In genomic region chr5:76477576-76477975, GRCh38 we compare ENCODE assay signal across 19 cellular contexts.
DNase-seq lines count a peak whose midpoint lies in the region; TF ChIP-seq lines count a peak whose summit lies in the region.
"Had no signal": no experiment of that assay in that cellular context is flagged by ENCODE, and none has a peak within 500 bp of the region (broad histone marks: within the 10 kb centered on the region; RNA-seq: fewer than 3 reads in every experiment).

No MANE protein-coding gene starts in this region.

- no peaks in the 10 kb centered on the region for H3K27me3 Mint-ChIP-seq in activated CD4-positive, alpha-beta memory T cell treated with anti-CD3 and anti-CD28 coated beads for 36 hours
- H3K27me3 Mint-ChIP-seq: CD4-positive, CD25-positive, alpha-beta regulatory T cell had no signal

- no peak overlapping the region for H3K27ac Mint-ChIP-seq in activated CD4-positive, alpha-beta memory T cell treated with anti-CD3 and anti-CD28 coated beads for 36 hours
- H3K27ac Mint-ChIP-seq: CD4-positive, CD25-positive, alpha-beta regulatory T cell; CD8-positive, alpha-beta T cell had no signal

- no peaks in the 10 kb centered on the region for H3K27me3 ChIP-seq in mucosa of rectum (ENCODE audit: control insufficient read depth in 2 of 2, insufficient read depth in 2 of 2, low read length in 2 of 2)
- no peaks in the 10 kb centered on the region for H3K27me3 ChIP-seq in transverse colon
- H3K27me3 ChIP-seq: BLaER1 had no signal

- peaks cover 9% of the 10 kb centered on the region for H3K4me1 ChIP-seq in HEK293 (ENCODE audit: control insufficient read depth, insufficient read depth, low read length)
- H3K4me1 ChIP-seq in mucosa of rectum (ENCODE audit: control insufficient read depth in 2 of 2, insufficient read depth in 2 of 2, low read length in 2 of 2): peaks cover 29 to 61% of the 10 kb centered on the region in 2 donors
- peaks cover 23 to 74% (median 38%) of the 10 kb centered on the region in 4 donors for H3K4me1 ChIP-seq in transverse colon
- H3K4me1 ChIP-seq: HAP-1 had no signal

- no peak overlapping the region for H3K9ac ChIP-seq in mucosa of rectum (ENCODE audit: low read depth in 1 of 2, low read length in 2 of 2)
- H3K9ac ChIP-seq: BLaER1 had no signal

- CTCF ChIA-PET in HEK293 (lab: Yijun Ruan, JAX): interaction anchor here (0.6 kb wide), 1 partner anchor 25 kb away, joined by 6 read pairs; no protein-coding TSS in a partner anchor
- CTCF ChIA-PET in activated CD4-positive, alpha-beta memory T cell treated with anti-CD3 and anti-CD28 coated beads for 36 hours (lab: Charles Lee): interaction anchor here (0.6 kb wide), 1 partner anchor 760 kb away, joined by 6 read pairs; the partner anchor contains the start of gene POC5

- TF ChIP-seq POLR2A in erythroblast (IDR thresholded peaks at IDR 0.05; ENCODE audit: low read length) (no peak), transverse colon (IDR thresholded peaks at IDR 0.05) (no peak)

- no peak for TF ChIP-seq CTCF in HEK293 (tag by site-specific recombination; IDR thresholded peaks at IDR 0.05)
- TF ChIP-seq CTCF in transverse colon (IDR thresholded peaks at IDR 0.05): no peak

- H3K4me3 Mint-ChIP-seq in activated CD4-positive, alpha-beta memory T cell treated with anti-CD3 and anti-CD28 coated beads for 36 hours: no peak overlapping the region
- H3K4me3 Mint-ChIP-seq: CD8-positive, alpha-beta T cell had no signal

- H3K9me3 ChIP-seq in HEK293 (ENCODE audit: control insufficient read depth, insufficient read depth, low read depth, low read length) (no peaks in the 10 kb centered on the region), mucosa of rectum (ENCODE audit: control insufficient read depth in 2 of 2, low read length in 2 of 2) (no peaks in the 10 kb centered on the region), transverse colon (no peaks in the 10 kb centered on the region)
- H3K9me3 ChIP-seq: A549, BLaER1, Caco-2, HAP-1 had no signal

- H3K9me3 Mint-ChIP-seq in activated CD4-positive, alpha-beta memory T cell treated with anti-CD3 and anti-CD28 coated beads for 36 hours: no peaks in the 10 kb centered on the region
- H3K9me3 Mint-ChIP-seq: CD4-positive, CD25-positive, alpha-beta regulatory T cell; CD8-positive, alpha-beta T cell had no signal

- intact Hi-C loops in transverse colon (cut with DNase I; ENCODE audit: low total_unique reads): no loop called here
- intact Hi-C loops in activated CD4-positive, alpha-beta memory T cell treated with anti-CD3 and anti-CD28 coated beads for 36 hours (cut with micrococcal nuclease): no loop called here

- in situ Hi-C loops in transverse colon (cut with MboI; ENCODE audit: low pct_ligation_motif_present in 1 of 4, low pct_unique_long_range_greater_than_20kb in 1 of 4, low sequenced_read_pairs in 3 of 4): no loop called here

- H3K4me3 ChIP-seq in HEK293 (ENCODE audit: low read depth, low read length): no peak overlapping the region
- H3K4me3 ChIP-seq in mucosa of rectum (ENCODE audit: low read length in 2 of 2): no peak overlapping the region
- no peak overlapping the region for H3K4me3 ChIP-seq in transverse colon
- H3K4me3 ChIP-seq: A549, BLaER1, HAP-1 had no signal

- peaks cover 71% of the 10 kb centered on the region for H3K4me1 Mint-ChIP-seq in activated CD4-positive, alpha-beta memory T cell treated with anti-CD3 and anti-CD28 coated beads for 36 hours (ENCODE audit: low read depth)

- no peak overlapping the region for H3K27ac ChIP-seq in HEK293 (ENCODE audit: extremely low read depth, low read depth, low read length)
- peak overlapping the region; percentile 94 to 96 for H3K27ac ChIP-seq in mucosa of rectum (ENCODE audit: low read depth in 2 of 2, low read length in 2 of 2)
- H3K27ac ChIP-seq in transverse colon: peak overlapping the region; percentile 78 to 88 (median 86)
- H3K27ac ChIP-seq: BLaER1, C4-2B had no signal

- POLR2A ChIA-PET in HEK293 (lab: Yijun Ruan, JAX): no interaction called here
- POLR2A ChIA-PET in activated CD4-positive, alpha-beta memory T cell treated with anti-CD3 and anti-CD28 coated beads for 36 hours (lab: Charles Lee): no interaction called here

- peak; percentile 35 to 77 for DNase-seq in erythroblast (lab: John Stamatoyannopoulos, UW)
- no peak for DNase-seq in transverse colon
- no peak for DNase-seq in activated CD4-positive, alpha-beta memory T cell treated with anti-CD3 and anti-CD28 coated beads for 36 hours
- no peak for DNase-seq in Kasumi-1 (lab: John Stamatoyannopoulos, UW)
- no peak for DNase-seq in LoVo (ENCODE audit: low spot score)
- DNase-seq: 8988T; ACHN; Caco-2; CD4-positive, CD25-positive, alpha-beta regulatory T cell; CD8-positive, alpha-beta T cell; DMS 273 treated with DMSO at 0.1 percent for 48 hours; DMS79; GOT3 had no signal

- H3K36me3 ChIP-seq in HEK293 (ENCODE audit: control insufficient read depth in 2 of 2, insufficient read depth in 1 of 2, low read length in 2 of 2): no peaks in the 10 kb centered on the region
- no peaks in the 10 kb centered on the region for H3K36me3 ChIP-seq in mucosa of rectum (ENCODE audit: control insufficient read depth in 2 of 2, insufficient read depth in 2 of 2, low read length in 2 of 2)
- no peaks in the 10 kb centered on the region for H3K36me3 ChIP-seq in transverse colon
- H3K36me3 ChIP-seq: HAP-1 had no signal

- H3K36me3 Mint-ChIP-seq in activated CD4-positive, alpha-beta memory T cell treated with anti-CD3 and anti-CD28 coated beads for 36 hours: no peaks in the 10 kb centered on the region

- no peak for TF ChIP-seq EP300 in transverse colon (IDR thresholded peaks at IDR 0.05; ENCODE audit: low read depth)

TF ChIP-seq in HEK293, 187 proteins besides CTCF, POLR2A, EP300 and RAD21:
- TF ChIP-seq SP3 (tag by site-specific recombination; IDR thresholded peaks at IDR 0.05) (no peak), ZNF423 (tag by site-specific recombination; IDR thresholded peaks at IDR 0.05) (no peak), ZNF560 (tag by site-specific recombination; IDR thresholded peaks at IDR 0.05; ENCODE audit: borderline replicate concordance) (no peak), EGR2 (tag by site-specific recombination; IDR thresholded peaks at IDR 0.05; ENCODE audit: low read depth) (peak; percentile 54; the same call in 1 of the 2 replicates), PRDM6 (tag by site-specific recombination; IDR thresholded peaks at IDR 0.05) (peak; percentile 62), ZNF76 (tag by site-specific recombination; IDR thresholded peaks at IDR 0.05; ENCODE audit: borderline replicate concordance, low read depth) (no peak)

Comparison
In these comparisons a context has a peak if more than half of its experiments do, and no peak if none do; other contexts are left out.
1. DNase-seq: peak in erythroblast (2 of 2); none in transverse colon (single experiment), activated CD4-positive, alpha-beta memory T cell treated with anti-CD3 and anti-CD28 coated beads for 36 hours (single experiment), Kasumi-1 (0 of 2) and LoVo (single experiment).